ENCODE assay signal across 8 cellular contexts in genomic region chr16:57803413-57803990, GRCh38. TPM values are rescaled to one million over a fixed set of nuclear protein-coding genes. Genes with fewer than 3 reads are reported as not detected.
DNase-seq lines count a peak whose midpoint lies in the region; ATAC-seq, FAIRE-seq and TF ChIP-seq lines count a peak whose summit lies in the region.

No MANE protein-coding gene starts in this region.

- ATAC-seq in HG03039 (IDR thresholded peaks at IDR 0.05; ENCODE audit: unreplicated experiment) = no peak

- no peaks in the 10 kb centered on the region for H4K20me1 ChIP-seq in keratinocyte (ENCODE audit: control insufficient read depth, extremely low read depth, insufficient read depth, low read length)
- no peaks in the 10 kb centered on the region for H4K20me1 ChIP-seq in Karpas-422 (ENCODE audit: insufficient read depth, low read depth, low read length)

- DNase-seq in Calu3 (no peak), breast epithelium (ENCODE audit: low spot score in 2 of 2) (no peak), keratinocyte (ENCODE audit: low read depth, low spot score) (no peak), sigmoid colon (no peak), NCI-H2227 treated with DMSO at 0.1 percent for 48 hours (lab: John Stamatoyannopoulos, UW) (no peak), Karpas-422 (no peak), NCI-H345 treated with DMSO at 0.1 percent for 48 hours (lab: John Stamatoyannopoulos, UW; ENCODE audit: unreplicated experiment) (no peak)

- H3K9ac ChIP-seq in keratinocyte (ENCODE audit: control insufficient read depth, extremely low read depth, insufficient read depth, low read length) (peak overlapping the region; percentile 83), Karpas-422 (ENCODE audit: low read length) (no peak overlapping the region)

- H3K4me3 ChIP-seq in breast epithelium = no peak overlapping the region
- H3K4me3 ChIP-seq in keratinocyte (ENCODE audit: control insufficient read depth in 2 of 3, extremely low read depth in 1 of 3, insufficient read depth in 2 of 3, low read depth in 1 of 3, low read length in 3 of 3) = no peak overlapping the region
- H3K4me3 ChIP-seq in sigmoid colon = peak overlapping the region in 1 of 4 donors; percentile 77
- no peak overlapping the region for H3K4me3 ChIP-seq in Karpas-422 (ENCODE audit: low read length)

- peaks cover 35% of the 10 kb centered on the region for H3K36me3 Mint-ChIP-seq in Calu3 (ENCODE audit: insufficient read depth, unreplicated experiment)

- TF ChIP-seq POLR2A in breast epithelium (IDR thresholded peaks at IDR 0.05) = no peak
- no peak for TF ChIP-seq POLR2A in sigmoid colon (IDR thresholded peaks at IDR 0.05)

- no peaks in the 10 kb centered on the region for H3K9me2 ChIP-seq in Karpas-422 (replicated peaks; ENCODE audit: insufficient read depth, low read length)

- H3K79me2 ChIP-seq in keratinocyte (ENCODE audit: control insufficient read depth, insufficient read depth, low read length) (peaks cover 27% of the 10 kb centered on the region), Karpas-422 (ENCODE audit: low read length) (no peaks in the 10 kb centered on the region)

- H3K4me1 Mint-ChIP-seq in Calu3 (ENCODE audit: low read depth, unreplicated experiment) = peaks cover 66% of the 10 kb centered on the region

- no TSS peak for BruUV-seq in Calu3 (replicated peaks; lab: Mats Ljungman, UMichigan)

- no peaks in the 10 kb centered on the region for H3K9me3 Mint-ChIP-seq in Calu3 (ENCODE audit: low read depth, unreplicated experiment)

- 69 to 72% methylated on average over 12 of the region's 12 CpGs for WGBS in sigmoid colon, 2 donors

- no peaks in the 10 kb centered on the region for H3K27me3 Mint-ChIP-seq in Calu3 (ENCODE audit: unreplicated experiment)

- H2AFZ ChIP-seq in keratinocyte (ENCODE audit: control insufficient read depth, low read length) (no peak overlapping the region), Karpas-422 (ENCODE audit: low read length) (no peak overlapping the region)

- dilution Hi-C loops in keratinocyte (cut with MboI; ENCODE audit: extremely low pct_ligation_motif_present, low sequenced_read_pairs) = no loop called here

- H3K9me3 ChIP-seq in breast epithelium (no peaks in the 10 kb centered on the region), keratinocyte (ENCODE audit: control insufficient read depth, low read depth, low read length) (no peaks in the 10 kb centered on the region), sigmoid colon (no peaks in the 10 kb centered on the region), Karpas-422 (ENCODE audit: low read length) (no peaks in the 10 kb centered on the region)

- FAIRE-seq in keratinocyte (lab: Jason Lieb, UNC) = no peak

- no peaks in the 10 kb centered on the region for H3K27me3 ChIP-seq in breast epithelium
- H3K27me3 ChIP-seq in keratinocyte (ENCODE audit: control insufficient read depth, extremely low read depth, insufficient read depth, low read length) = no peaks in the 10 kb centered on the region
- no peaks in the 10 kb centered on the region for H3K27me3 ChIP-seq in sigmoid colon
- no peaks in the 10 kb centered on the region for H3K27me3 ChIP-seq in Karpas-422 (ENCODE audit: low read length)

- CTCF ChIA-PET in Calu3 (lab: Charles Lee) = interaction anchor here (0.6 kb wide), 1 partner anchor 82 kb away, joined by 4 read pairs; no protein-coding TSS in a partner anchor

- TF ChIP-seq CTCF in Calu3 (IDR thresholded peaks at IDR 0.05; ENCODE audit: unreplicated experiment) (no peak), breast epithelium (IDR thresholded peaks at IDR 0.05) (no peak), keratinocyte (optimal IDR thresholded peaks at IDR 0.05 in 1 of 3, IDR thresholded peaks at IDR 0.05 in 1 of 3, conservative IDR thresholded peaks at IDR 0.05 in 1 of 3; ENCODE audit: extremely low read depth in 1 of 3, insufficient read depth in 2 of 3, low read length in 3 of 3) (no peak), sigmoid colon (IDR thresholded peaks at IDR 0.05) (no peak)

- no peak for TF ChIP-seq EP300 in sigmoid colon (IDR thresholded peaks at IDR 0.05)

- H3K4me2 ChIP-seq in keratinocyte (ENCODE audit: control insufficient read depth, extremely low read depth, insufficient read depth, low read depth, low read length) (no peak overlapping the region), Karpas-422 (ENCODE audit: low read depth, low read length, poor library complexity, severe bottlenecking) (no peak overlapping the region)

- no peaks in the 10 kb centered on the region for H3K9me1 ChIP-seq in keratinocyte (ENCODE audit: control insufficient read depth, extremely low read depth, insufficient read depth, low read length)

- H3K36me3 ChIP-seq in breast epithelium (no peaks in the 10 kb centered on the region), keratinocyte (ENCODE audit: control insufficient read depth in 2 of 2, extremely low read depth in 1 of 2, insufficient read depth in 2 of 2, low read length in 2 of 2) (no peaks in the 10 kb centered on the region), sigmoid colon (no peaks in the 10 kb centered on the region), Karpas-422 (ENCODE audit: insufficient read depth, low read length) (no peaks in the 10 kb centered on the region)

- H3K4me3 Mint-ChIP-seq in Calu3 (ENCODE audit: low read depth, unreplicated experiment) = no peak overlapping the region

- H3K27ac ChIP-seq in breast epithelium (peak overlapping the region; percentile 84), keratinocyte (ENCODE audit: control insufficient read depth, insufficient read depth, low read length) (peak overlapping the region; percentile 77), sigmoid colon (peak overlapping the region; percentile 83 to 92 (median 84)), Karpas-422 (ENCODE audit: low read length) (no peak overlapping the region)

- intact Hi-C loops in Calu3 (cut with micrococcal nuclease; ENCODE audit: unreplicated experiment) (no loop called here), breast epithelium (cut with DNase I; ENCODE audit: low total_unique reads) (no loop called here), sigmoid colon (cut with DNase I) (loop anchor here (2.0 to 10.0 kb wide), 5 partner anchors 47 to 321 kb away; partner anchors contain the start of genes CFAP20, KATNB1, USB1 and ZNF319)

- H3K4me1 ChIP-seq in breast epithelium (peaks cover 0 to 12% of the 10 kb centered on the region in 2 donors), keratinocyte (ENCODE audit: control insufficient read depth, extremely low read depth, insufficient read depth, low read length) (peaks cover 54% of the 10 kb centered on the region), sigmoid colon (peaks cover 0 to 76% (median 58%) of the 10 kb centered on the region in 4 donors), Karpas-422 (ENCODE audit: low read length) (no peaks in the 10 kb centered on the region)

- peak overlapping the region; percentile 91 for H3K27ac Mint-ChIP-seq in Calu3 (ENCODE audit: unreplicated experiment)

RNA-seq across cellular contexts. Expression of gene KIFC3, which starts 1.2 kb away (rescaled TPM):
- total RNA-seq in Calu3 (2022) (64.6 and 68.4 TPM in 2 replicates), breast epithelium (10 to 100 TPM; 15.7 to 36.1 (median 35.1) TPM), sigmoid colon (10 to 100 TPM; 10.0 to 31.2 (median 21.6) TPM)
- polyA plus RNA-seq in keratinocyte (22.7 to 32.8 TPM (median 27.9 TPM) in 3 replicates), sigmoid colon (1 to 10 TPM; 2.5 to 7.2 (median 6.4) TPM)
- 33.9 TPM for polyA plus RNA-seq in keratinocyte (2011; ENCODE audit: low read depth)
- 12.9 and 27.8 TPM in 2 replicates for polyA plus RNA-seq in keratinocyte (2011; cell fraction: cytosol; rRNA removed)
- 49.8 and 69.5 TPM in 2 replicates for polyA plus RNA-seq in keratinocyte (2011; cell fraction: nucleus; rRNA removed)
- 37.9 and 40.1 TPM in 2 replicates for polyA plus RNA-seq in keratinocyte (2012; ENCODE audit: low replicate concordance)
- 31.2 to 72.9 TPM (median 41.7 TPM) in 3 replicates for polyA minus RNA-seq in keratinocyte
- polyA minus RNA-seq in keratinocyte (2011; cell fraction: cytosol; rRNA and poly(A)+ RNA removed) = 48.5 TPM
- 48.5 and 49.4 TPM in 2 replicates for polyA minus RNA-seq in keratinocyte (2011; cell fraction: nucleus; rRNA and poly(A)+ RNA removed)
- not detected in 2 replicates for total RNA-seq in Karpas-422 (2014; rRNA removed; shearing (Covaris generic); ENCODE audit: low replicate concordance)

Comparison
In these comparisons a context has a peak if more than half of its experiments do, and no peak if none do; other contexts are left out.
1. RNA of gene KIFC3, which starts 1.2 kb away (total RNA-seq): 64.6 to 68.4 TPM in Calu3, 15.7 to 36.1 TPM in breast epithelium and 10.0 to 31.2 TPM in sigmoid colon; not detected in Karpas-422; every median in the first group is over 10 times any median in the second.